In the genomic region with DNA sequence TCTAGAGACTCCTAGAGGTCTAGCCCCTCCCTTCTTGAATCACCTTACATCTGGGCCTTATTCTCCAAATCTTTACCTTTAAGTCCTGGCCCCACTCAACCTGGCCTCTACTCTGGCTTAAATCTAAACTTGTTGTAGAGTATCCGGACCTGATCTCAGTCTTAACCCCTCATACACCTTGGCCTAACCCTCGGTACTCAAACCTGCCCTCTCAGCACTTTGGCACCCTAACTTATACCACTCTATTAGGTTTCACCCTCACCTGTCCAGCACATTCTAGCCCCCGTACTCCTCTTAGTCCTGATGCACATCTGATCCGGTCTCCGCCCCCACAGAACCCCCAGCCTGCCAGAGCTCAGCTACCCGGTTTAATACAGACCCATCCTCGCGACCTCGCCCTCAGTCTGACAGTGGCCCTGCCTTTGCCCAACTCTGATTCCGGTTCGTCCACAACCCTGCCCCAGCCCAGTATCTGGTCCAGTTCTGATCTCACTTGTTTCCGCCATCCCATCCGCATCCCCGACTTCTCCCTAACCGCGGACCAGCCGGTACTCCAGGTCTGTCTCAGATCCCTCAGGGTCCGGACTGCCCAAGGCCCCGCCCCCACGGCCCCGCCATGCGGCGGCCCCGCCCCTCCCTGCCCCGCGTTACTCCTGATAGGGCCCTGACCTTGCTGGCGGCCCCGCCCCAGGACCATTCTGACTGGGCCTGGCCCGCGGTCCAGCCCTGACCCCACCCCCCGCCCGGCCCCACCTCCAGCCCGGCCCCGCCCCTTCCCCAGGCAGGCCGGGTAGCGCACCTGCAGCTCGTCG, we compare ENCODE assay signal across 8 cellular contexts. TPM values are rescaled to one million over a fixed set of nuclear protein-coding genes. Genes with fewer than 3 reads are reported as not detected.
DNase-seq lines count a peak whose midpoint lies in the region; ATAC-seq, FAIRE-seq and TF ChIP-seq lines count a peak whose summit lies in the region.

No MANE protein-coding gene starts in this region.

- H3K4me3 ChIP-seq in astrocyte (ENCODE audit: insufficient read depth, low read depth, low read length), result peak overlapping the region; percentile 76
- H3K4me3 ChIP-seq in right cardiac atrium (ENCODE audit: low read length), result peak overlapping the region; percentile 84
- peak overlapping the region; percentile 88 for H3K4me3 ChIP-seq in psoas muscle
- H3K4me3 ChIP-seq in upper lobe of right lung, result peak overlapping the region; percentile 64

- no peak overlapping the region for H3K27ac Mint-ChIP-seq in astrocyte (ENCODE audit: unreplicated experiment)

- peaks cover 5% of the 10 kb centered on the region for H3K9me3 Mint-ChIP-seq in astrocyte (ENCODE audit: unreplicated experiment)

- H2AFZ ChIP-seq in astrocyte (ENCODE audit: low read depth, low read length), result peak overlapping the region; percentile 96

- H3K36me3 Mint-ChIP-seq in astrocyte (ENCODE audit: low read depth, unreplicated experiment), result peaks cover 13% of the 10 kb centered on the region

- peak overlapping the region; percentile 92 for H3K4me3 Mint-ChIP-seq in astrocyte (ENCODE audit: unreplicated experiment)

- peaks cover 3% of the 10 kb centered on the region for H3K36me3 ChIP-seq in astrocyte (ENCODE audit: insufficient read depth, low read length)
- no peaks in the 10 kb centered on the region for H3K36me3 ChIP-seq in psoas muscle (ENCODE audit: insufficient read depth in 1 of 2, low read depth in 1 of 2)
- no peaks in the 10 kb centered on the region for H3K36me3 ChIP-seq in upper lobe of right lung

- H3K79me2 ChIP-seq in astrocyte (ENCODE audit: insufficient read depth, low read length), result peaks cover 37% of the 10 kb centered on the region

- TF ChIP-seq CTCF in astrocyte (IDR thresholded peaks at IDR 0.05; ENCODE audit: insufficient read depth, low read depth, low read length) (no peak), psoas muscle (IDR thresholded peaks at IDR 0.05) (no peak), upper lobe of right lung (IDR thresholded peaks at IDR 0.05) (no peak)

- 10% methylated on average over 38 of the region's 38 CpGs for WGBS in right cardiac atrium
- 6 to 10% (median 7%) methylated on average over 35 to 38 of the region's 38 CpGs for WGBS in psoas muscle, 3 donors

- H3K27me3 ChIP-seq in astrocyte (ENCODE audit: insufficient read depth, low read length), result no peaks in the 10 kb centered on the region
- H3K27me3 ChIP-seq in right cardiac atrium (ENCODE audit: control insufficient read depth, insufficient read depth), result no peaks in the 10 kb centered on the region
- H3K27me3 ChIP-seq in psoas muscle (ENCODE audit: insufficient read depth in 3 of 3, low read length in 2 of 3), result no peaks in the 10 kb centered on the region
- no peaks in the 10 kb centered on the region for H3K27me3 ChIP-seq in upper lobe of right lung

- peak; percentile 85 for ATAC-seq in HG02852 (IDR thresholded peaks at IDR 0.05; ENCODE audit: unreplicated experiment)
- peak; percentile 94 to 95 for ATAC-seq in right cardiac atrium
- ATAC-seq in psoas muscle, result peak; percentile 70 to 82 (median 72)
- ATAC-seq in upper lobe of right lung, result peak; percentile 91

- H3K4me2 ChIP-seq in astrocyte (ENCODE audit: low read length), result peak overlapping the region; percentile 100

- peaks cover 39% of the 10 kb centered on the region for H4K20me1 ChIP-seq in astrocyte (ENCODE audit: insufficient read depth, low read length)

- H3K4me1 Mint-ChIP-seq in astrocyte (ENCODE audit: low read depth, unreplicated experiment), result peaks cover 14% of the 10 kb centered on the region

- H3K4me1 ChIP-seq in astrocyte (ENCODE audit: insufficient read depth, low read length), result peaks cover 30% of the 10 kb centered on the region
- H3K4me1 ChIP-seq in right cardiac atrium (ENCODE audit: control insufficient read depth, insufficient read depth, low read length), result peaks cover 4% of the 10 kb centered on the region
- peaks cover 20% of the 10 kb centered on the region for H3K4me1 ChIP-seq in psoas muscle
- peaks cover 8% of the 10 kb centered on the region for H3K4me1 ChIP-seq in upper lobe of right lung

- H3K27me3 Mint-ChIP-seq in astrocyte (ENCODE audit: low read depth, unreplicated experiment), result peaks cover 3% of the 10 kb centered on the region

- H3K9me3 ChIP-seq in astrocyte (ENCODE audit: insufficient read depth, low read depth, low read length) (no peaks in the 10 kb centered on the region), right cardiac atrium (ENCODE audit: control insufficient read depth, low read length) (no peaks in the 10 kb centered on the region), psoas muscle (no peaks in the 10 kb centered on the region), upper lobe of right lung (no peaks in the 10 kb centered on the region)

- intact Hi-C loops in right cardiac atrium (cut with DNase I), result no loop called here
- intact Hi-C loops in psoas muscle (cut with DNase I), result loop anchor here in 1 of 2 donors (5.0 kb wide), 2 partner anchors 77 to 172 kb away; a partner anchor contains a TSS
- intact Hi-C loops in upper lobe of right lung (cut with DNase I), result no loop called here

- no peak for FAIRE-seq in astrocyte (lab: Jason Lieb, UNC)

- H3K9ac ChIP-seq in astrocyte (ENCODE audit: low read length), result peak overlapping the region; percentile 76

- no peak overlapping the region for H3K27ac ChIP-seq in astrocyte (ENCODE audit: low read depth, low read length)
- no peak overlapping the region for H3K27ac ChIP-seq in right cardiac atrium (ENCODE audit: low read length)
- H3K27ac ChIP-seq in psoas muscle, result peak overlapping the region; percentile 84
- H3K27ac ChIP-seq in upper lobe of right lung, result no peak overlapping the region

- peak; percentile 60 for DNase-seq in GM04504 (ENCODE audit: low read depth)
- DNase-seq in NCI-H187 treated with DMSO at 0.1 percent for 48 hours (lab: John Stamatoyannopoulos, UW), result peak; percentile 46
- DNase-seq in T-helper 9 cell, result peak; percentile 72
- peak; percentile 67 for DNase-seq in astrocyte (ENCODE audit: low read depth)
- DNase-seq in right cardiac atrium, result peak; percentile 95 to 98 (median 97)
- peak; percentile 95 to 96 for DNase-seq in psoas muscle
- DNase-seq in upper lobe of right lung, result peak; percentile 96

RNA-seq across cellular contexts. Expression of a gene that starts 1.4 kb away (rescaled TPM):
- total RNA-seq in astrocyte, result 10.8 and 11.5 TPM in 2 replicates
- total RNA-seq in right cardiac atrium, result 1 to 10 TPM; 2.2 to 4.4 (median 3.2) TPM
- polyA plus RNA-seq in right cardiac atrium, result 1.8 TPM
- 10 to 100 TPM in 2 of 4 donors, 1 to 10 TPM in 2; 4.3 to 14.2 (median 9.4) TPM for total RNA-seq in psoas muscle
- polyA plus RNA-seq in psoas muscle, result 1 to 10 TPM; 4.0 to 6.9 (median 4.4) TPM
- 4.5 TPM for total RNA-seq in upper lobe of right lung

Comparison
In these comparisons a context has a peak if more than half of its experiments do, and no peak if none do; other contexts are left out.
1. DNase-seq: peak in every context shown above with its lines; median percentile 97 in right cardiac atrium; 96 in upper lobe of right lung; 96 in psoas muscle; 72 in T-helper 9 cell; 67 in astrocyte; 60 in GM04504; 46 in NCI-H187 treated with DMSO at 0.1 percent for 48 hours.